Comparison of ENCODE assay signal across 21 cellular contexts in the genomic region with DNA sequence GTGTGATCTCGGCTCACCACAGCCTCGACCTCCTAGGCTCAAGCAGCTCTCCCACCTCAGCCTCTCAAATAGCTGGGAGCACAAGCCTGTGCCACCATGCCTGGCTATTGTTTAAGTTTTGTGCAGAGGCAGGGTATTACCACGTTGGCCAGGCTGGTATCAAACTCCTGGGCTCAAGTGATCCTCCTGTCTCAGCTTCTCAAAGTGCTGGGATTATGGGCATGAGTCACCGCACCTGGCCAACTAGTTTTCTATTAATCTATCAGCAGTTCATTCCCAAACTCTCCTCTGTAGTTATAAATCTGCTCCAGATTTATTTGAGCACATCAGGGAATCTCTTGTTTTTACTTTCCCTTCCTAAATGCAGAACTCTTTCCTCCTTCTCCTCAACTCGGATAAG.
"Had no signal": no experiment of that assay in that cellular context is flagged by ENCODE, and none has a peak within 500 bp of the region (broad histone marks: within the 10 kb centered on the region; RNA-seq: fewer than 3 reads in every experiment).

No MANE protein-coding gene starts in this region.

- H3K27me3 ChIP-seq: gastroesophageal sphincter, heart left ventricle, hepatocyte, right lobe of liver, suprapubic skin had no signal

- DNase-seq: caudate nucleus; cerebellar nuclear complex; cortex of kidney; effector memory CD8-positive, alpha-beta T cell; foreskin fibroblast; heart left ventricle; naive thymus-derived CD4-positive, alpha-beta T cell; nephron progenitor cell; nucleus accumbens; right lobe of liver; small intestine; stimulated activated CD4-positive, alpha-beta T cell treated with anti-CD3 and anti-CD28 coated beads, Interleukin-15, amount 100 ng/mL, for 24 hours; stimulated activated CD4-positive, alpha-beta T cell treated with anti-CD3 and anti-CD28 coated beads, Interleukin-2, amount 100 ng/mL, for 48 hours; stimulated activated naive B cell treated with anti-CD40 and anti-IgM and Interleukin-4, amounts not matched to agents 10 μg/mL and 1 μg/mL and 100 μg/mL, for 72 hours; trophoblast cell had no signal

- H3K4me1 Mint-ChIP-seq: memory B cell; naive thymus-derived CD4-positive, alpha-beta T cell; stimulated activated naive B cell treated with anti-CD40 and anti-IgM and Interleukin-4, amounts not matched to agents 10 μg/mL and 1 μg/mL and 100 μg/mL, for 72 hours had no signal

- H3K4me3 Mint-ChIP-seq: effector memory CD8-positive, alpha-beta T cell; memory B cell; naive thymus-derived CD4-positive, alpha-beta T cell; nephron progenitor cell; stimulated activated naive B cell treated with anti-CD40 and anti-IgM and Interleukin-4, amounts not matched to agents 10 μg/mL and 1 μg/mL and 100 μg/mL, for 72 hours; stimulated activated naive CD8-positive, alpha-beta T cell treated with anti-CD3 and anti-CD28 coated beads, Interleukin-15, Interleukin-2, amounts not matched to agents 100 ng/mL and 50 ng/mL, for 24 hours had no signal

- H3K36me3 Mint-ChIP-seq: memory B cell; stimulated activated naive B cell treated with anti-CD40 and anti-IgM and Interleukin-4, amounts not matched to agents 10 μg/mL and 1 μg/mL and 100 μg/mL, for 72 hours had no signal

- H3K9me3 Mint-ChIP-seq: memory B cell; nephron progenitor cell; stimulated activated naive CD8-positive, alpha-beta T cell treated with anti-CD3 and anti-CD28 coated beads, Interleukin-15, Interleukin-2, amounts not matched to agents 100 ng/mL and 50 ng/mL, for 24 hours had no signal

- H3K27ac Mint-ChIP-seq: effector memory CD8-positive, alpha-beta T cell; memory B cell; naive thymus-derived CD4-positive, alpha-beta T cell; nephron progenitor cell; stimulated activated naive B cell treated with anti-CD40 and anti-IgM and Interleukin-4, amounts not matched to agents 10 μg/mL and 1 μg/mL and 100 μg/mL, for 72 hours; stimulated activated naive CD8-positive, alpha-beta T cell treated with anti-CD3 and anti-CD28 coated beads, Interleukin-15, Interleukin-2, amounts not matched to agents 100 ng/mL and 50 ng/mL, for 24 hours had no signal

- ATAC-seq: effector memory CD8-positive, alpha-beta T cell; gastroesophageal sphincter; heart left ventricle; left lobe of liver; naive thymus-derived CD4-positive, alpha-beta T cell; right lobe of liver; stimulated activated naive B cell treated with anti-CD40 and anti-IgM and Interleukin-4, amounts not matched to agents 10 μg/mL and 1 μg/mL and 100 μg/mL, for 72 hours had no signal

- H3K27ac ChIP-seq: gastroesophageal sphincter, heart left ventricle, hepatocyte, right lobe of liver, suprapubic skin had no signal

- H3K4me1 ChIP-seq: right lobe of liver had no signal
